Comparison of ENCODE assay signal across 8 cellular contexts in the genomic region with DNA sequence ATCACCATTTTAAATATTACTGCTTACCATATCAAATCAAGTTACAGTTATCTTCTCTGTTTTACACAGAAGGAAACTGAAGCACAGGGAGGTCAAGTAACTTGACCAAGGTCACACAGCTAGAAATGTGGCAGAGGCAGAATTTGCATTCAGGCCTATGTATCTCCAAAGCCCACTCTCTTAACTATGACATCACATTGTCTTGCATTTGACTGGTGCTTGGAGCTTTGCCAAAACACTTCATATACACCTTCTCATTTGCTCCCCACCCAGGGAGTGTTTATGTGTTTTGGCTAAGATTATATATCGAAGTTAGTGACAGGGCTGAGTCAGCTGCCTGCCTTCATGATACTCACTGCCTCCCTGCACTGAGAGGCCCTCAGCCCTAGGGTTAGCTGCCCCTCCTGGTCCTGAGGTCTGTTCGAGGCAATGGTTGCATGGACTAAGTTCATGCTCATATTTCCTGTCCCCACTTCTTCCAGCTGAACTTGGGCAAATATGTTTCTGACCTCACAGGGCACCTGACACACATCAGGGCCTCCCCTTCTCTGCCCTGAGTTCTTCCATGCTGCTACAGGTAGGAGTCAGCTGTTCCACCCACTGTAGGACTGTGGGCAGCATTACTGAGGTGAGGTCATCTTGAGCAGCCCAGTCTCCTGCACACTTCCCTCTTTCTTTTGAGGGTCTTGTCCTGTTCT.
DNase-seq lines count a peak whose midpoint lies in the region; ATAC-seq and TF ChIP-seq lines count a peak whose summit lies in the region.

No MANE protein-coding gene starts in this region.

- H3K9me3 Mint-ChIP-seq in stimulated activated naive CD8-positive, alpha-beta T cell treated with anti-CD3 and anti-CD28 coated beads, Interleukin-15, Interleukin-2, amounts not matched to agents 100 ng/mL and 50 ng/mL, for 24 hours: no peaks in the 10 kb centered on the region

- H3K36me3 Mint-ChIP-seq in stimulated activated naive CD8-positive, alpha-beta T cell treated with anti-CD3 and anti-CD28 coated beads, Interleukin-15, Interleukin-2, amounts not matched to agents 100 ng/mL and 50 ng/mL, for 24 hours (ENCODE audit: low read depth): peaks cover 7% of the 10 kb centered on the region

- peak; percentile 87 for TF ChIP-seq POLR2A in erythroblast (IDR thresholded peaks at IDR 0.05; ENCODE audit: low read length)

- no peaks in the 10 kb centered on the region for H3K27me3 Mint-ChIP-seq in stimulated activated naive CD8-positive, alpha-beta T cell treated with anti-CD3 and anti-CD28 coated beads, Interleukin-15, Interleukin-2, amounts not matched to agents 100 ng/mL and 50 ng/mL, for 24 hours

- peak overlapping the region; percentile 68 for H3K27ac Mint-ChIP-seq in stimulated activated naive CD8-positive, alpha-beta T cell treated with anti-CD3 and anti-CD28 coated beads, Interleukin-15, Interleukin-2, amounts not matched to agents 100 ng/mL and 50 ng/mL, for 24 hours

- ATAC-seq in GM21381 (IDR thresholded peaks at IDR 0.05; ENCODE audit: unreplicated experiment) (no peak), HG03025 (IDR thresholded peaks at IDR 0.05; ENCODE audit: low FRiP score, unreplicated experiment) (no peak)

- peak overlapping the region; percentile 42 for H3K4me3 Mint-ChIP-seq in stimulated activated naive CD8-positive, alpha-beta T cell treated with anti-CD3 and anti-CD28 coated beads, Interleukin-15, Interleukin-2, amounts not matched to agents 100 ng/mL and 50 ng/mL, for 24 hours

- DNase-seq in activated CD4-positive, alpha-beta T cell treated with anti-CD3 and anti-CD28 coated beads for 48 hours: peak; percentile 42
- DNase-seq in activated CD4-positive, alpha-beta T cell treated with anti-CD3 and anti-CD28 coated beads, Interleukin-2, amount 50 U/mL, for 4 hours: no peak
- DNase-seq in T-helper 22 cell (ENCODE audit: low read depth): peak; percentile 8
- DNase-seq in erythroblast (lab: John Stamatoyannopoulos, UW): peak; percentile 88 to 95
- DNase-seq in NCI-H1092 treated with DMSO at 0.1 percent for 48 hours (lab: John Stamatoyannopoulos, UW): no peak

- H3K4me1 Mint-ChIP-seq in stimulated activated naive CD8-positive, alpha-beta T cell treated with anti-CD3 and anti-CD28 coated beads, Interleukin-15, Interleukin-2, amounts not matched to agents 100 ng/mL and 50 ng/mL, for 24 hours (ENCODE audit: low read depth): peaks cover 68% of the 10 kb centered on the region

Comparison
In these comparisons a context has a peak if more than half of its experiments do, and no peak if none do; other contexts are left out.
1. DNase-seq: peak in activated CD4-positive, alpha-beta T cell treated with anti-CD3 and anti-CD28 coated beads for 48 hours (single experiment), T-helper 22 cell (single experiment) and erythroblast (2 of 2); none in activated CD4-positive, alpha-beta T cell treated with anti-CD3 and anti-CD28 coated beads, Interleukin-2, amount 50 U/mL, for 4 hours (0 of 2) and NCI-H1092 treated with DMSO at 0.1 percent for 48 hours (single experiment).